ENCODE assay signal across 8 cellular contexts in the genomic region with DNA sequence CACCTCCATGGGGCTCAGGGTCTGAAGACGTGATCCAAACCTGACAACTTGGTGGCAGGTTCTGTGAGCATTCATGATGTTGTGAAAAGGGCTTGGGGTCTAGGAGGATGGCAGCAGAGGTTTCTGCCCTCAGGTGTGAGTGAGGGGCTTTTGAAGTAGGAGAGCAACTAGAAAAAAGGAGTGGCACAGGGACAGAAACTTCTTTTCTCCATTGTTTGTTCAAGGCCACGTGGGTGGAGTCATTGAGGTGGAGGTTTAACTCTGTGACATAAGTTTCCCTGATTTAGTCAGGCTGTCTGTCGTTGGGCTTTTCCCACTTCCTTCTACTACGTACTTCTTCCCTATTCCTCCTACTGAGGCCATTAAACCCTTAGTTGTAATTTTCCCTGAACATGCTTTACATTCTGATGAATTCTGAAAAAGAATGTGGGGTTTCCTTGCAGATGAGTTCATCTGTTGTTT. TPM values are rescaled to one million over a fixed set of nuclear protein-coding genes. Genes with fewer than 3 reads are reported as not detected.
DNase-seq lines count a peak whose midpoint lies in the region; ATAC-seq and TF ChIP-seq lines count a peak whose summit lies in the region.

No MANE protein-coding gene starts in this region.

- TF ChIP-seq POLR2A in sigmoid colon (IDR thresholded peaks at IDR 0.05), result no peak

- TF ChIP-seq EP300 in sigmoid colon (IDR thresholded peaks at IDR 0.05), result no peak

- H3K27me3 ChIP-seq in right atrium auricular region (no peaks in the 10 kb centered on the region), esophagus (ENCODE audit: control insufficient read depth in 1 of 2, insufficient read depth in 2 of 2, low read length in 2 of 2) (no peaks in the 10 kb centered on the region), sigmoid colon (no peaks in the 10 kb centered on the region)

- DNase-seq in right atrium auricular region (ENCODE audit: low spot score), result no peak
- no peak for DNase-seq in Right ventricle myocardium superior
- peak; percentile 23 for DNase-seq in UCSD-AML1 (lab: John Stamatoyannopoulos, UW; ENCODE audit: unreplicated experiment)
- DNase-seq in sigmoid colon, result no peak
- DNase-seq in SHP77 treated with DMSO at 0.1 percent for 48 hours (lab: John Stamatoyannopoulos, UW), result no peak
- no peak for DNase-seq in posterior cingulate gyrus
- no peak for DNase-seq in hippocampal formation (lab: John Stamatoyannopoulos, UW)

- intact Hi-C loops in Right ventricle myocardium superior (cut with DNase I) (no loop called here), sigmoid colon (cut with DNase I) (no loop called here), posterior cingulate gyrus (cut with DNase I) (no loop called here)

- H3K4me1 ChIP-seq in right atrium auricular region (peaks cover 4 to 100% of the 10 kb centered on the region in 2 donors), esophagus (ENCODE audit: control insufficient read depth in 2 of 2, insufficient read depth in 2 of 2, low read length in 1 of 2) (peaks cover 8 to 15% of the 10 kb centered on the region in 2 donors), sigmoid colon (peaks cover 0 to 81% (median 70%) of the 10 kb centered on the region in 4 donors)

- 23 to 28% methylated on average over 4 of the region's 4 CpGs for WGBS in esophagus, 2 donors
- 11 to 19% methylated on average over 4 of the region's 4 CpGs for WGBS in sigmoid colon, 2 donors

- H3K36me3 ChIP-seq in right atrium auricular region (peaks cover 29% of the 10 kb centered on the region), esophagus (ENCODE audit: control insufficient read depth in 2 of 2, insufficient read depth in 2 of 2, low read length in 1 of 2) (peaks cover 0 to 2% of the 10 kb centered on the region in 2 donors), sigmoid colon (peaks cover 0 to 13% (median 6%) of the 10 kb centered on the region in 4 donors)

- no peak for TF ChIP-seq CTCF in right atrium auricular region (IDR thresholded peaks at IDR 0.05)
- no peak for TF ChIP-seq CTCF in sigmoid colon (IDR thresholded peaks at IDR 0.05)

- H3K27ac ChIP-seq in right atrium auricular region (peak overlapping the region; percentile 99 to 100), esophagus (ENCODE audit: low read depth in 2 of 2, low read length in 1 of 2) (peak overlapping the region; percentile 91), sigmoid colon (peak overlapping the region; percentile 51 to 99 (median 74))

- H3K4me3 ChIP-seq in right atrium auricular region, result no peak overlapping the region
- H3K4me3 ChIP-seq in esophagus (ENCODE audit: low read depth in 1 of 2, low read length in 2 of 2), result no peak overlapping the region
- H3K4me3 ChIP-seq in sigmoid colon, result no peak overlapping the region

- ATAC-seq in Right ventricle myocardium superior (ENCODE audit: poor library complexity), result no peak

- H3K9me3 ChIP-seq in right atrium auricular region, result no peaks in the 10 kb centered on the region
- no peaks in the 10 kb centered on the region for H3K9me3 ChIP-seq in esophagus (ENCODE audit: control insufficient read depth in 2 of 2, insufficient read depth in 1 of 2, low read depth in 1 of 2, low read length in 1 of 2)
- H3K9me3 ChIP-seq in sigmoid colon, result no peaks in the 10 kb centered on the region

RNA-seq across cellular contexts. Expression of a gene that starts 13.1 kb away (rescaled TPM):
- total RNA-seq in right atrium auricular region (100 to 1,000 TPM; 154 to 179 TPM), Right ventricle myocardium superior (251 TPM), sigmoid colon (100 to 1,000 TPM; 113 to 243 (median 195) TPM)
- polyA plus RNA-seq in esophagus (10 to 100 TPM; 39.6 to 58.5 TPM), sigmoid colon (10 to 100 TPM; 32.4 to 92.6 (median 36.8) TPM)

RNA-seq across cellular contexts. Expression of a gene that starts 53.9 kb away (rescaled TPM):
- total RNA-seq in right atrium auricular region, result 1 to 10 TPM; 3.5 to 6.8 TPM
- 5.4 TPM for total RNA-seq in Right ventricle myocardium superior
- polyA plus RNA-seq in esophagus, result 1 to 10 TPM; 5.2 to 8.7 TPM
- total RNA-seq in sigmoid colon, result 10 to 100 TPM in 1 of 4 donors, 1 to 10 TPM in 3; 3.9 to 18.3 (median 5.0) TPM
- polyA plus RNA-seq in sigmoid colon, result 10 to 100 TPM; 11.4 to 26.9 (median 18.0) TPM

RNA-seq across cellular contexts. Expression of a gene that starts 57.3 kb away (rescaled TPM):
- total RNA-seq in right atrium auricular region (100 to 1,000 TPM; 152 to 238 TPM), Right ventricle myocardium superior (541 TPM), sigmoid colon (10 to 100 TPM; 85.3 to 97.9 (median 89.8) TPM)
- polyA plus RNA-seq in esophagus (100 to 1,000 TPM in 1 of 2 donors, 10 to 100 TPM in 1; 70.5 to 116 TPM), sigmoid colon (100 to 1,000 TPM; 146 to 370 (median 219) TPM)

RNA-seq across cellular contexts. Expression of a gene that starts 57.6 kb away (rescaled TPM):
- total RNA-seq in right atrium auricular region (1 to 10 TPM; 4.0 to 4.8 TPM), Right ventricle myocardium superior (12.0 TPM), sigmoid colon (10 to 100 TPM; 13.6 to 20.2 (median 18.7) TPM)
- polyA plus RNA-seq in esophagus (1 to 10 TPM; 2.8 to 8.4 TPM), sigmoid colon (10 to 100 TPM in 1 of 3 donors, 1 to 10 TPM in 2; 4.8 to 10.9 (median 7.8) TPM)
